In genomic region chr2:237691908-237692600, GRCh38 we compare ENCODE assay signal across 1 cellular context.
TF ChIP-seq lines count a peak whose summit lies in the region.

No MANE protein-coding gene starts in this region.

TF ChIP-seq in HepG2, 621 proteins besides CTCF, POLR2A, EP300 and RAD21 (continued from another document and continues in another):
- TF ChIP-seq ZBTB43 (CRISPR knock-in tag; conservative IDR thresholded peaks at IDR 0.05) (no peak), MNT (IDR thresholded peaks at IDR 0.05) (no peak), RBFOX2 (IDR thresholded peaks at IDR 0.05; ENCODE audit: low read depth, low read length) (peak; percentile 86), MXI1 (IDR thresholded peaks at IDR 0.05; ENCODE audit: borderline replicate concordance, low read depth, low read length) (peak; percentile 55; the same call in 1 of the 3 replicates), ZNF407 (CRISPR knock-in tag; IDR thresholded peaks at IDR 0.05; ENCODE audit: not compliant biosample characterization) (no peak), ZMYM4 (CRISPR knock-in tag; IDR thresholded peaks at IDR 0.05) (peak; percentile 52; the same call in 1 of the 2 replicates), SNAPC2 (CRISPR knock-in tag; IDR thresholded peaks at IDR 0.05) (no peak), KDM3A (CRISPR knock-in tag; IDR thresholded peaks at IDR 0.05; ENCODE audit: low read depth) (0 out of 2 replicates have a peak, but pooled peaks have one; percentile 54), ZNF816 (CRISPR knock-in tag; IDR thresholded peaks at IDR 0.05; ENCODE audit: borderline replicate concordance) (peak; percentile 36; the same call in 1 of the 2 replicates), ZSCAN31 (CRISPR knock-in tag; IDR thresholded peaks at IDR 0.05; ENCODE audit: low read depth) (no peak; the same call in 1 of the 2 replicates), ZNF562 (CRISPR knock-in tag; IDR thresholded peaks at IDR 0.05; ENCODE audit: borderline replicate concordance) (0 out of 2 replicates have a peak, but pooled peaks have one; percentile 12), CERS6 (CRISPR knock-in tag; IDR thresholded peaks at IDR 0.05) (no peak), ZNF589 (CRISPR knock-in tag; conservative IDR thresholded peaks at IDR 0.05) (0 out of 2 replicates have a peak, but pooled peaks have one; percentile 1), BATF2 (CRISPR knock-in tag; IDR thresholded peaks at IDR 0.05) (0 out of 2 replicates have a peak, but pooled peaks have one; percentile 15), ZNF260 (CRISPR knock-in tag; IDR thresholded peaks at IDR 0.05; ENCODE audit: borderline replicate concordance, low read depth) (no peak), KLF6 (CRISPR knock-in tag; IDR thresholded peaks at IDR 0.05) (peak; percentile 47; the same call in 1 of the 2 replicates), UBTF (CRISPR knock-in tag; IDR thresholded peaks at IDR 0.05) (peak; percentile 75; the same call in 1 of the 2 replicates), ZKSCAN5 (CRISPR knock-in tag; IDR thresholded peaks at IDR 0.05) (no peak), SP5 (CRISPR knock-in tag; IDR thresholded peaks at IDR 0.05; ENCODE audit: borderline replicate concordance, low read depth) (peak; percentile 74), STAG1 (CRISPR knock-in tag; IDR thresholded peaks at IDR 0.05) (peak; percentile 4; the same call in 1 of the 2 replicates), ZSCAN21 (CRISPR knock-in tag; IDR thresholded peaks at IDR 0.05; ENCODE audit: borderline replicate concordance) (peak; percentile 80; the same call in 1 of the 2 replicates), ZFX (CRISPR knock-in tag; IDR thresholded peaks at IDR 0.05; ENCODE audit: low read depth) (peak; percentile 36; the same call in 1 of the 2 replicates), EHMT2 (IDR thresholded peaks at IDR 0.05; ENCODE audit: borderline replicate concordance, low read depth, low read length) (no peak), ZNF672 (CRISPR knock-in tag; IDR thresholded peaks at IDR 0.05) (0 out of 2 replicates have a peak, but pooled peaks have one; percentile 35), HMGXB4 (CRISPR knock-in tag; IDR thresholded peaks at IDR 0.05; ENCODE audit: borderline replicate concordance in 1 of 2, low read depth in 1 of 2) (peak in 1 of 2 experiments; percentile 71; a peak in 2 of 4 replicates), NPAS2 (CRISPR knock-in tag; IDR thresholded peaks at IDR 0.05; ENCODE audit: borderline replicate concordance) (no peak), PRDM15 (CRISPR knock-in tag; IDR thresholded peaks at IDR 0.05) (0 out of 2 replicates have a peak, but pooled peaks have one; percentile 45), TFDP2 (CRISPR knock-in tag; IDR thresholded peaks at IDR 0.05) (no peak; the same call in 1 of the 2 replicates), POLR2G (IDR thresholded peaks at IDR 0.05; ENCODE audit: low read depth, low read length) (peak; percentile 66), ARNT (IDR thresholded peaks at IDR 0.05) (no peak), HNF4A (CRISPR knock-in tag; IDR thresholded peaks at IDR 0.05) (no peak), RFXAP (CRISPR knock-in tag; IDR thresholded peaks at IDR 0.05; ENCODE audit: borderline replicate concordance) (peak; percentile 64; the same call in 1 of the 2 replicates), ZNF572 (CRISPR knock-in tag; IDR thresholded peaks at IDR 0.05) (no peak), ZSCAN29 (CRISPR knock-in tag; conservative IDR thresholded peaks at IDR 0.05) (0 out of 2 replicates have a peak, but pooled peaks have one; percentile 27)
